Comparison of ENCODE assay signal across 8 cellular contexts in genomic region chr2:197499594-197500502, GRCh38. TPM values are rescaled to one million over a fixed set of nuclear protein-coding genes. Genes with fewer than 3 reads are reported as not detected.
DNase-seq lines count a peak whose midpoint lies in the region; ATAC-seq, FAIRE-seq and TF ChIP-seq lines count a peak whose summit lies in the region.

HSPD1 (minus strand) TSS chr2:197499840; CDS start chr2:197498848, 992 bp downstream.
HSPE1 (plus strand) TSS chr2:197500379; CDS start chr2:197500437, 58 bp downstream.

- H3K4me1 ChIP-seq in pancreas (peaks cover 25 to 52% (median 38%) of the 10 kb centered on the region in 3 donors), tibial artery (peaks cover 0 to 55% (median 36%) of the 10 kb centered on the region in 4 donors)

- H3K9me3 ChIP-seq in pancreas (no peaks in the 10 kb centered on the region), tibial artery (no peaks in the 10 kb centered on the region)

- TF ChIP-seq CTCF in GM12864 (IDR thresholded peaks at IDR 0.05; ENCODE audit: low read depth, low read length, missing control alignments) (no peak), pancreas (IDR thresholded peaks at IDR 0.05) (no peak), tibial artery (IDR thresholded peaks at IDR 0.05) (peak in 1 of 2 experiments; percentile 11)

- 0 to 1% methylated on average over 76 to 104 of the region's 104 CpGs for WGBS in pancreas, 2 donors

- FAIRE-seq in pancreas (lab: Jason Lieb, UNC), result no peak

- H3K4me3 ChIP-seq in GM12864 (ENCODE audit: low read depth, low read length), result peak within 1 kb of the TSS; percentile 100
- H3K4me3 ChIP-seq in pancreas, result peak within 1 kb of the TSS; percentile 45 to 89 (median 74)
- H3K4me3 ChIP-seq in tibial artery, result peak within 1 kb of the TSS; percentile 81 to 91

- peaks cover 0 to 26% (median 0%) of the 10 kb centered on the region in 3 donors for H3K36me3 ChIP-seq in pancreas
- H3K36me3 ChIP-seq in tibial artery, result peaks cover 25 to 42% (median 32%) of the 10 kb centered on the region in 3 donors

- H3K27ac ChIP-seq in pancreas, result peak within 1 kb of the TSS; percentile 86 to 100 (median 97)
- peak within 1 kb of the TSS; percentile 95 to 97 for H3K27ac ChIP-seq in tibial artery

- ATAC-seq in HG02759 (IDR thresholded peaks at IDR 0.05; ENCODE audit: unreplicated experiment), result peak; percentile 82
- ATAC-seq in Right ventricle myocardium inferior, result peak; percentile 98
- ATAC-seq in pancreas, result peak; percentile 85 to 90 (median 90)

- peak; percentile 98 for DNase-seq in GM12864 (ENCODE audit: low read depth)
- DNase-seq in NCI-H1417 (lab: John Stamatoyannopoulos, UW), result peak; percentile 96 to 100 (median 99)
- peak; percentile 99 for DNase-seq in SW 1271 (lab: John Stamatoyannopoulos, UW)
- peak; percentile 94 for DNase-seq in activated naive CD8-positive, alpha-beta T cell treated with anti-CD3 and anti-CD28 coated beads, Interleukin-2, amount 50 U/mL, for 16 hours (ENCODE audit: low read depth, low spot score)
- DNase-seq in Right ventricle myocardium inferior (ENCODE audit: missing footprints), result peak; percentile 98
- peak; percentile 98 to 99 (median 98) for DNase-seq in pancreas
- peak; percentile 98 to 99 for DNase-seq in tibial artery

- H3K27me3 ChIP-seq in pancreas, result no peaks in the 10 kb centered on the region
- H3K27me3 ChIP-seq in tibial artery, result no peaks in the 10 kb centered on the region

- intact Hi-C loops in Right ventricle myocardium inferior (cut with DNase I), result loop anchor here (1.0 to 2.0 kb wide), 2 partner anchors 15 to 47 kb away; partner anchors contain the start of gene COQ10B
- intact Hi-C loops in pancreas (cut with DNase I), result no loop called here
- intact Hi-C loops in tibial artery (cut with DNase I; ENCODE audit: low total_unique reads), result loop anchor here (2.0 kb wide), 1 partner anchor 47 kb away; the partner anchor contains the start of gene COQ10B

RNA-seq across cellular contexts. Expression of gene HSPD1, which starts in this region (rescaled TPM):
- total RNA-seq in Right ventricle myocardium inferior (145 TPM), pancreas (100 to 1,000 TPM; 114 to 181 (median 137) TPM)
- 100 to 1,000 TPM in 1 of 2 donors, 10 to 100 TPM in 1; 94.8 to 145 TPM for polyA plus RNA-seq in pancreas

RNA-seq across cellular contexts. Expression of gene HSPE1, which starts in this region (rescaled TPM):
- total RNA-seq in Right ventricle myocardium inferior (105 TPM), pancreas (10 to 100 TPM; 17.1 to 51.9 (median 31.2) TPM)
- 10 to 100 TPM; 87.4 to 98.6 TPM for polyA plus RNA-seq in pancreas

Comparison
In these comparisons a context has a peak if more than half of its experiments do, and no peak if none do; other contexts are left out.
1. Peak in every context shown above with its lines: DNase-seq, ATAC-seq, H3K4me3 ChIP-seq and H3K27ac ChIP-seq.
2. intact Hi-C loops: an anchor here in Right ventricle myocardium inferior (1.0 to 2.0 kb wide) and tibial artery (2.0 kb wide); none called in pancreas.